Comparison of ENCODE assay signal across 1 cellular context in genomic region chr11:93983542-93984204, GRCh38.
TF ChIP-seq lines count a peak whose summit lies in the region.

No MANE protein-coding gene starts in this region.

TF ChIP-seq in K562, 482 proteins besides CTCF, POLR2A, EP300 and RAD21 (continued from another document):
- TF ChIP-seq, protein P1, sequence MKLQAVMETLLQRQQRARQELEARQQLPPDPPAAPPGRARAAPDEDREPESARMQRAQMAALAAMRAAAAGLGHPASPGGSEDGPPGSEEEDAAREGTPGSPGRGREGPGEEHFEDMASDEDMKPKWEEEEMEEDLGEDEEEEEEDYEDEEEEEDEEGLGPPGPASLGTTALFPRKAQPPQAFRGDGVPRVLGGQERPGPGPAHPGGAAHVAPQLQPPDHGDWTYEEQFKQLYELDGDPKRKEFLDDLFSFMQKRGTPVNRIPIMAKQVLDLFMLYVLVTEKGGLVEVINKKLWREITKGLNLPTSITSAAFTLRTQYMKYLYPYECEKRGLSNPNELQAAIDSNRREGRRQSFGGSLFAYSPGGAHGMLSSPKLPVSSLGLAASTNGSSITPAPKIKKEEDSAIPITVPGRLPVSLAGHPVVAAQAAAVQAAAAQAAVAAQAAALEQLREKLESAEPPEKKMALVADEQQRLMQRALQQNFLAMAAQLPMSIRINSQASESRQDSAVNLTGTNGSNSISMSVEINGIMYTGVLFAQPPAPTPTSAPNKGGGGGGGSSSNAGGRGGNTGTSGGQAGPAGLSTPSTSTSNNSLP (IDR thresholded peaks at IDR 0.05; ENCODE audit: borderline replicate concordance, low read depth, low read length) = no peak
- TF ChIP-seq ARID1B (IDR thresholded peaks at IDR 0.05) (peak; percentile 70), PHB (CRISPR knock-in tag; IDR thresholded peaks at IDR 0.05) (no peak), KDM1A (IDR thresholded peaks at IDR 0.05) (peak; percentile 18 to 53; a peak in 1 of 4 replicates), TCF3 (CRISPR knock-in tag; IDR thresholded peaks at IDR 0.05) (peak; percentile 55)
TF ChIP-seq in K562: peak in this region for 14.
